Comparison of ENCODE assay signal across 22 cellular contexts in the genomic region with DNA sequence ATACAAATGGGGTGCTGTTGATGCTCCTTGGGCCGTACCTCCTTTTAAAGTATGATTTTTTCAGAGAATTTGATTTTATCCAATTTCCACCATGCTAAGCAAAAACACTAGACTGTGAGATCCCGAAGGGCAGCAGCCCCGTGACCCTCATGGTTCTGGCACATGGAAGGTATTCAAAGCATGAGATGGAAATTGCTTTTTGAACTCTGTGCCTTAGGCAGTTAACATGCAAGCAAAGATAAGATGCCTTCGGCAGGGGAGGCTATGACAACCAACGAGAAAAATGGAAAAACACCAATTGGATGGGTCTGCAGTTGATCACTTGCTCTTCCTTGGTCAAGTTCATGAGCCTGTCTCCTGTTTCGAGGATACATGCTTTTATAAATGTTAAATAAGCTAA.
DNase-seq lines count a peak whose midpoint lies in the region; ATAC-seq and TF ChIP-seq lines count a peak whose summit lies in the region.
"Had no signal": no experiment of that assay in that cellular context is flagged by ENCODE, and none has a peak within 500 bp of the region (broad histone marks: within the 10 kb centered on the region; RNA-seq: fewer than 3 reads in every experiment).

No MANE protein-coding gene starts in this region.

- H3K27me3 ChIP-seq in liver (ENCODE audit: control insufficient read depth in 4 of 4, insufficient read depth in 4 of 4, low read length in 3 of 4) (peaks cover 0 to 2% (median 0%) of the 10 kb centered on the region in 4 donors), right lobe of liver (no peaks in the 10 kb centered on the region), smooth muscle cell (ENCODE audit: low read depth) (no peaks in the 10 kb centered on the region)
- H3K27me3 ChIP-seq: BE2C had no signal

- H3K4me2 ChIP-seq in smooth muscle cell: peak overlapping the region; percentile 61
- H3K4me2 ChIP-seq: A549; BLaER1 treated with 17β-estradiol and CSF1 and Interleukin-3, amounts not matched to agents 10 nM and 100 nM had no signal

- no peak overlapping the region for H3K4me3 Mint-ChIP-seq in activated T-cell treated with anti-CD3 and anti-CD28 coated beads, Interleukin-2, amount 50 U/mL, for 24 hours
- H3K4me3 Mint-ChIP-seq: CD4-positive, alpha-beta T cell; CD8-positive, alpha-beta memory T cell; HFFc6 had no signal

- no peak for TF ChIP-seq POLR2A in right lobe of liver (IDR thresholded peaks at IDR 0.05)

- DNase-seq in right lobe of liver (no peak), islet precursor cell (peak; percentile 71), smooth muscle cell (lab: John Stamatoyannopoulos, UW; ENCODE audit: unreplicated experiment) (no peak), NCI-H526 treated with DMSO at 0.1 percent for 48 hours (lab: John Stamatoyannopoulos, UW) (no peak)
- no peak for DNase-seq in activated T-cell treated with anti-CD3 and anti-CD28 coated beads, Interleukin-2, amount 50 U/mL, for 24 hours
- DNase-seq: 8988T; ACHN; AML-193; BE2C; CD4-positive, alpha-beta T cell; CD8-positive, alpha-beta memory T cell; DMS 273 treated with DMSO at 0.1 percent for 48 hours; DMS79; EL; GDM1; GOT3; HFFc6 had no signal

- H3K9ac ChIP-seq in liver (ENCODE audit: low read depth in 1 of 2, low read length in 2 of 2): no peak overlapping the region
- no peak overlapping the region for H3K9ac ChIP-seq in smooth muscle cell (ENCODE audit: low read depth)
- H3K9ac ChIP-seq: BLaER1 treated with 17β-estradiol and CSF1 and Interleukin-3, amounts not matched to agents 10 nM and 100 nM had no signal

- H3K79me2 ChIP-seq in smooth muscle cell (ENCODE audit: low read depth): no peaks in the 10 kb centered on the region

- H3K4me1 ChIP-seq in liver (ENCODE audit: control insufficient read depth in 4 of 4, insufficient read depth in 4 of 4, low read length in 3 of 4): no peaks in the 10 kb centered on the region
- no peaks in the 10 kb centered on the region for H3K4me1 ChIP-seq in right lobe of liver
- no peaks in the 10 kb centered on the region for H3K4me1 ChIP-seq in smooth muscle cell (ENCODE audit: low read depth)
- H3K4me1 ChIP-seq: HAP-1 had no signal

- no peak for ATAC-seq in right lobe of liver
- ATAC-seq: A549 had no signal

- peaks cover 90% of the 10 kb centered on the region for H3K27me3 Mint-ChIP-seq in activated T-cell treated with anti-CD3 and anti-CD28 coated beads, Interleukin-2, amount 50 U/mL, for 24 hours

- WGBS in liver: 76% methylated on average over 6 of the region's 6 CpGs
- WGBS in right lobe of liver (ENCODE audit: insufficient coverage, low coverage, low lambda C conversion rate, missing lambda C conversion rate): 51% methylated on average over 6 of the region's 6 CpGs
- WGBS in smooth muscle cell (ENCODE audit: low lambda C conversion rate): 35% methylated on average over 6 of the region's 6 CpGs

- H3K27ac Mint-ChIP-seq in activated T-cell treated with anti-CD3 and anti-CD28 coated beads, Interleukin-2, amount 50 U/mL, for 24 hours: no peak overlapping the region
- H3K27ac Mint-ChIP-seq: CD14-positive monocyte; CD4-positive, alpha-beta T cell; CD8-positive, alpha-beta memory T cell; HFFc6 had no signal

- no peaks in the 10 kb centered on the region for H3K9me3 Mint-ChIP-seq in activated T-cell treated with anti-CD3 and anti-CD28 coated beads, Interleukin-2, amount 50 U/mL, for 24 hours
- H3K9me3 Mint-ChIP-seq: CD4-positive, alpha-beta T cell had no signal

- H3F3A ChIP-seq in smooth muscle cell (ENCODE audit: low read depth): peaks cover 20% of the 10 kb centered on the region

- no peaks in the 10 kb centered on the region for H4K20me1 ChIP-seq in smooth muscle cell (ENCODE audit: low read depth)

- H3K36me3 ChIP-seq in liver (ENCODE audit: control insufficient read depth in 4 of 4, insufficient read depth in 3 of 4, low read depth in 1 of 4, low read length in 3 of 4) (no peaks in the 10 kb centered on the region), right lobe of liver (no peaks in the 10 kb centered on the region), smooth muscle cell (ENCODE audit: low read depth) (no peaks in the 10 kb centered on the region)
- H3K36me3 ChIP-seq: BE2C; BLaER1 treated with 17β-estradiol and CSF1 and Interleukin-3, amounts not matched to agents 10 nM and 100 nM; HAP-1 had no signal

- H3K4me1 Mint-ChIP-seq in activated T-cell treated with anti-CD3 and anti-CD28 coated beads, Interleukin-2, amount 50 U/mL, for 24 hours (ENCODE audit: low read depth): peaks cover 29% of the 10 kb centered on the region
- H3K4me1 Mint-ChIP-seq: CD14-positive monocyte had no signal

- H2AFZ ChIP-seq in smooth muscle cell (ENCODE audit: low read depth): no peak overlapping the region

- H3K36me3 Mint-ChIP-seq in activated T-cell treated with anti-CD3 and anti-CD28 coated beads, Interleukin-2, amount 50 U/mL, for 24 hours (ENCODE audit: low read depth): no peaks in the 10 kb centered on the region
- H3K36me3 Mint-ChIP-seq: CD14-positive monocyte; CD8-positive, alpha-beta memory T cell had no signal

- no peak for TF ChIP-seq RAD21 in liver (IDR thresholded peaks at IDR 0.05)

- no peak overlapping the region for H3K4me3 ChIP-seq in liver (ENCODE audit: low read depth in 1 of 3, low read length in 3 of 3)
- no peak overlapping the region for H3K4me3 ChIP-seq in right lobe of liver
- H3K4me3 ChIP-seq in smooth muscle cell: no peak overlapping the region
- H3K4me3 ChIP-seq: A549; BLaER1 treated with 17β-estradiol and CSF1 and Interleukin-3, amounts not matched to agents 10 nM and 100 nM; HAP-1 had no signal

- intact Hi-C loops in right lobe of liver (cut with DNase I): no loop called here

- TF ChIP-seq CTCF in liver (IDR thresholded peaks at IDR 0.05; ENCODE audit: low read depth, low read length, missing input control): no peak
- no peak for TF ChIP-seq CTCF in right lobe of liver (IDR thresholded peaks at IDR 0.05)
- no peak for TF ChIP-seq CTCF in smooth muscle cell (IDR thresholded peaks at IDR 0.05; ENCODE audit: borderline replicate concordance, insufficient read depth, poor library complexity, severe bottlenecking)

- H3K9me3 ChIP-seq in liver (ENCODE audit: control insufficient read depth in 4 of 4, low read length in 3 of 4): no peaks in the 10 kb centered on the region
- H3K9me3 ChIP-seq in right lobe of liver: no peaks in the 10 kb centered on the region
- no peaks in the 10 kb centered on the region for H3K9me3 ChIP-seq in smooth muscle cell (replicated peaks; ENCODE audit: low read depth)
- H3K9me3 ChIP-seq: A549; BE2C; BLaER1 treated with 17β-estradiol and CSF1 and Interleukin-3, amounts not matched to agents 10 nM and 100 nM; HAP-1 had no signal

- H3K27ac ChIP-seq in liver (ENCODE audit: low read depth in 1 of 2, low read length in 2 of 2) (no peak overlapping the region), right lobe of liver (no peak overlapping the region), smooth muscle cell (ENCODE audit: low read depth) (no peak overlapping the region)
- H3K27ac ChIP-seq: BLaER1 treated with 17β-estradiol and CSF1 and Interleukin-3, amounts not matched to agents 10 nM and 100 nM had no signal

TF ChIP-seq in liver, 16 proteins besides CTCF, POLR2A, EP300 and RAD21:
- TF ChIP-seq JUND (IDR thresholded peaks at IDR 0.05): no peak
- no peak for TF ChIP-seq GABPA (IDR thresholded peaks at IDR 0.05 in 1 of 2, conservative IDR thresholded peaks at IDR 0.05 in 1 of 2)
- peak; percentile 43 for TF ChIP-seq NR2F2 (IDR thresholded peaks at IDR 0.05)
